Comparison of ENCODE assay signal across 11 cellular contexts in the genomic region with DNA sequence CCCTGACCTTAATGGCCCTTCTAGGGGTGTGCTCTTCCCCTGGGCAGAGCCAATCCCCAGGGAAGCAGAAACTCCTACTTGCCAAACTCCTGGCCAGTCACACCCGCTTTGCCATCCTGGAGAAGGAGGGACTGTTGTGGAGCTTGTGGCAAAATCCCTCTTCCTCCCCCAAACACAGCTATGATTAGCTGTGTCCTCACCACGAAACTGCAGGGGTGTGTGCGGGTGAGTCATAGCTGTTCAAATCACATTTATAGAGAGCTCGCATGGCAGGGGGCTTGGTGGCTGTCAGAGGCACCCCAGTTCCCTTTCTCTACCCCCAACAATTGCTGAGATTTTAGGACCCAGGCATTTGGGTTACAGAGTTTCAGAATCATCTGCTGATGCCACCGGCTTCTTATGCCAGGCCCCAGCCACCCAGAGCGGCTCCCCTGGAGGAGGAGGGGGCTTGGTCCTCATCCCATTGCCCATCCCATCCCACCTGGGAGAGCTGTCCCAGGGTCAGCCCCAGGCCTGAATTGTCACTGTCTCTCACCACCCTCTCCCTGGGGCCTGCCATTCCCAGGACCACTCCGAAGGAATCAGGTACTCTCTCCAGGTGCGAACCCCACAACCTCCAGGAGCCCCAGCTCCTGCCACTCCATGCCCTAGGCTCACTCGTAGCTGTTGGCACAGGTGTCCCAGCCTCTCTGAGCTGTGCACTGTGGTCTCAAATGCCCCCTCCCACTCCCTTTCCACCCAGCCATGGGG. TPM values are rescaled to one million over a fixed set of nuclear protein-coding genes. Genes with fewer than 3 reads are reported as not detected.
A peak's percentile ranks its signal among the peaks of the same experiment; 100 is the strongest.
DNase-seq lines count a peak whose midpoint lies in the region; ATAC-seq and TF ChIP-seq lines count a peak whose summit lies in the region.
"Had no signal": no experiment of that assay in that cellular context is flagged by ENCODE, and none has a peak within 500 bp of the region (broad histone marks: within the 10 kb centered on the region; RNA-seq: fewer than 3 reads in every experiment).

No MANE protein-coding gene starts in this region.

- DNase-seq in AG10803 (ENCODE audit: low read depth) (peak; percentile 66), HT1080 (ENCODE audit: low read depth) (peak; percentile 83), astrocyte of the hippocampus (ENCODE audit: low read depth, low spot score) (peak; percentile 69), mesenteric fat pad (ENCODE audit: low spot score) (peak; percentile 76)
- no peak for DNase-seq in effector CD8-positive, alpha-beta T cell (lab: John Stamatoyannopoulos, UW)
- DNase-seq: DMS79 treated with DMSO at 0.1 percent for 48 hours, RPMI8226 had no signal

- no peak overlapping the region for H3K4me3 ChIP-seq in AG10803 (ENCODE audit: low read length)
- H3K4me3 ChIP-seq: right lobe of liver had no signal

- TF ChIP-seq CTCF in AG10803 (conservative IDR thresholded peaks at IDR 0.05; ENCODE audit: low read length) = no peak

- ATAC-seq in HG03469 (IDR thresholded peaks at IDR 0.05; ENCODE audit: unreplicated experiment) (no peak), HG03280 (IDR thresholded peaks at IDR 0.05; ENCODE audit: unreplicated experiment) (no peak), GM19397 (IDR thresholded peaks at IDR 0.05; ENCODE audit: unreplicated experiment) (no peak)
- ATAC-seq: right lobe of liver had no signal

RNA-seq across cellular contexts. Expression of gene MAGEF1, which starts 28.8 kb away (rescaled TPM):
- total RNA-seq in HT1080 (2014; rRNA removed; shearing (Covaris generic)) = 56.1 and 76.3 TPM in 2 replicates
- 69.7 and 73.6 TPM in 2 replicates for polyA plus RNA-seq in HT1080 (2015; cell fraction: cytosol; rRNA removed)
- polyA plus RNA-seq in HT1080 (2015; cell fraction: nucleus; rRNA removed) = 42.4 and 45.3 TPM in 2 replicates
- 18.9 TPM for total RNA-seq in mesenteric fat pad
